In the genomic region with DNA sequence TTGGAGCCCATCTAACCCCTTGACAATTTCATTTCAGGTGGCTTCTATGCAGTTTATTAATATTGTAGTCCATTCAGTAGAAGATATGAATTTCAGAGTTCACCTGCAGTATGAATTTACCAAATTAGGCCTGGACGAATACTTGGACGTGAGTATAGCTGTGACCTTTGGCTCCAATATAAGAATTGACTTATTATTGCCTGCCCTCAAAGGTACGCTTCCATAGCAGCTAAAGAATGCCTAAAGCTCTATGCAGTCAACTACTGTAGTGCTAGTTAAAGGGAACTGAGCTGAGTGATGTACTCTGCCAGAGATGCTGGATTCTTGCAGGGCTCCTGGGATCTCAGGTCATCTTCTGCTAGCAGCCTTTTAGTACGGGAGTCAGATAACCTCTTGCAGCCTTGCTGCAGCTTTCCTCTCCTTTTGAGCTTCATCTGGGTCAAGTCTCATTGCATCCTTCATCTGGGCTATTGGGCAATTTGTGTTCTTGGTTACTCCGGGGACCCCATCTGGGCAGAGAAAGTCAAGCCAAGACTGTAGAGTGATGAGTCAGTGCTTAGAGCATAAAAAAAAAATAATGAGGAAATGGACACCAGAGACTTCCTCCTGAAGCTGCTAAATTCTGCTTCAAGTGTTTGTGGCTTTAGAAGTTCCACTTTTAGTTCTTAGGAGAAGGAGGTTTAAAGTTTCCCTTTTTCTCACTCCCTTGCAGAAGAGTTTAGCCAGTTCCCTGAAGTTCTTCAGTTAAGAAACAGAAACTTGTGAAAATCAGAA, we compare ENCODE assay signal across 9 cellular contexts.
DNase-seq lines count a peak whose midpoint lies in the region; ATAC-seq and TF ChIP-seq lines count a peak whose summit lies in the region.
"Had no signal": no experiment of that assay in that cellular context is flagged by ENCODE, and none has a peak within 500 bp of the region (broad histone marks: within the 10 kb centered on the region; RNA-seq: fewer than 3 reads in every experiment).

No MANE protein-coding gene starts in this region.

- no peak overlapping the region for H3K4me3 Mint-ChIP-seq in brain

- H3K27me3 ChIP-seq in GM06990 (replicated peaks; ENCODE audit: control insufficient read depth, insufficient read depth, low read length) (no peaks in the 10 kb centered on the region), vagina (no peaks in the 10 kb centered on the region)

- H3K4me3 ChIP-seq in GM06990 (replicated peaks; ENCODE audit: low read depth, low read length) (no peak overlapping the region), vagina (no peak overlapping the region)

- H3K27ac Mint-ChIP-seq in brain, result peak overlapping the region in 3 of 5 experiments; percentile 4 to 40 (median 24)

- peak; percentile 78 for ATAC-seq in GM21737 (IDR thresholded peaks at IDR 0.05; ENCODE audit: unreplicated experiment)
- ATAC-seq: Panc1 had no signal

- peaks cover 61% of the 10 kb centered on the region for H3K36me3 Mint-ChIP-seq in brain

- peaks cover 11% of the 10 kb centered on the region for H3K4me1 Mint-ChIP-seq in brain

- no peaks in the 10 kb centered on the region for H3K27me3 Mint-ChIP-seq in brain

- no peak for TF ChIP-seq POLR2A in vagina (IDR thresholded peaks at IDR 0.05)

- no peaks in the 10 kb centered on the region for H3K36me3 ChIP-seq in GM06990 (ENCODE audit: control insufficient read depth, insufficient read depth, low read length)
- H3K36me3 ChIP-seq in vagina, result no peaks in the 10 kb centered on the region

- H3K9me3 ChIP-seq in vagina, result no peaks in the 10 kb centered on the region

- intact Hi-C loops in vagina (cut with DNase I), result no loop called here

- no peak overlapping the region for H3K27ac ChIP-seq in vagina

- DNase-seq in GM06990 (ENCODE audit: extremely low read depth, insufficient read length), result peak; percentile 51
- DNase-seq in KBM-7, result peak; percentile 93
- peak; percentile 87 for DNase-seq in medulla oblongata (ENCODE audit: extremely low spot score)
- DNase-seq in stimulated activated naive CD4-positive, alpha-beta T cell (lab: John Stamatoyannopoulos, UW), result no peak
- DNase-seq in NCI-H2081 treated with DMSO at 0.1 percent for 48 hours (lab: John Stamatoyannopoulos, UW), result no peak
- DNase-seq in vagina (ENCODE audit: extremely low spot score in 2 of 2), result no peak

- H3K4me1 ChIP-seq in vagina, result peaks cover 5% of the 10 kb centered on the region

- H3K9me3 Mint-ChIP-seq in brain, result no peaks in the 10 kb centered on the region

- TF ChIP-seq CTCF in GM06990 (IDR thresholded peaks at IDR 0.05; ENCODE audit: insufficient read depth, low read length, poor library complexity, severe bottlenecking) (no peak), brain (conservative IDR thresholded peaks at IDR 0.05) (no peak), vagina (IDR thresholded peaks at IDR 0.05) (no peak)

- in situ Hi-C loops in KBM-7 (cut with MboI; ENCODE audit: low pct_unique_long_range_greater_than_20kb, low sequenced_read_pairs), result no loop called here

Comparison
In these comparisons a context has a peak if more than half of its experiments do, and no peak if none do; other contexts are left out.
1. DNase-seq: peak in GM06990 (single experiment), KBM-7 (single experiment) and medulla oblongata (single experiment); none in stimulated activated naive CD4-positive, alpha-beta T cell (0 of 6), NCI-H2081 treated with DMSO at 0.1 percent for 48 hours (single experiment) and vagina (0 of 2).